In genomic region chr1:27513958-27514357, GRCh38 we compare ENCODE assay signal across 12 cellular contexts. TPM values are rescaled to one million over a fixed set of nuclear protein-coding genes. Genes with fewer than 3 reads are reported as not detected.
DNase-seq lines count a peak whose midpoint lies in the region; ATAC-seq, FAIRE-seq and TF ChIP-seq lines count a peak whose summit lies in the region.
"Had no signal": no experiment of that assay in that cellular context is flagged by ENCODE, and none has a peak within 500 bp of the region (broad histone marks: within the 10 kb centered on the region; RNA-seq: fewer than 3 reads in every experiment).

No MANE protein-coding gene starts in this region.

- H3K9me3 ChIP-seq in K562 (replicated peaks; ENCODE audit: control insufficient read depth, insufficient read depth, low read depth, low read length) (no peaks in the 10 kb centered on the region), HepG2 (ENCODE audit: low read length) (no peaks in the 10 kb centered on the region), suprapubic skin (no peaks in the 10 kb centered on the region)

- TF ChIP-seq CTCF in K562 (IDR thresholded peaks at IDR 0.05 in 2 of 3, conservative IDR thresholded peaks at IDR 0.05 in 1 of 3; ENCODE audit: insufficient read depth in 2 of 3, low read depth in 1 of 3, low read length in 3 of 3) (no peak), HepG2 (CRISPR knock-in tag; IDR thresholded peaks at IDR 0.05) (no peak), suprapubic skin (IDR thresholded peaks at IDR 0.05) (no peak)

- TF ChIP-seq POLR2A in K562 (conservative IDR thresholded peaks at IDR 0.05): no peak
- no peak for TF ChIP-seq POLR2A in HepG2 (IDR thresholded peaks at IDR 0.05; ENCODE audit: insufficient read depth in 1 of 2, low read depth in 2 of 2, low read length in 2 of 2)
- no peak for TF ChIP-seq POLR2A in suprapubic skin (IDR thresholded peaks at IDR 0.05)

- H3K36me3 ChIP-seq in K562 (ENCODE audit: control insufficient read depth, insufficient read depth, low read length) (no peaks in the 10 kb centered on the region), HepG2 (replicated peaks in 1 of 2; ENCODE audit: control insufficient read depth in 1 of 2, insufficient read depth in 2 of 2, low read length in 2 of 2) (no peaks in the 10 kb centered on the region), suprapubic skin (no peaks in the 10 kb centered on the region)

- WGBS in K562 (ENCODE audit: insufficient coverage, low coverage, missing lambda C conversion rate): 70% methylated on average over 6 of the region's 7 CpGs
- 25% methylated on average over 3 of the region's 7 CpGs for WGBS in HepG2 (ENCODE audit: low lambda C conversion rate)
- 49% methylated on average over 3 of the region's 7 CpGs for WGBS in suprapubic skin

- TF ChIP-seq RAD21 in K562 (CRISPR knock-in tag; conservative IDR thresholded peaks at IDR 0.05 in 1 of 2, IDR thresholded peaks at IDR 0.05 in 1 of 2) (no peak), HepG2 (CRISPR knock-in tag; IDR thresholded peaks at IDR 0.05) (no peak)

- H3K4me3 ChIP-seq in K562 (no peak overlapping the region), HepG2 (replicated peaks in 1 of 3; ENCODE audit: insufficient read depth in 1 of 3, low read depth in 2 of 3, low read length in 3 of 3) (peak overlapping the region in 1 of 3 experiments; percentile 51; a peak in 1 of 6 replicates), suprapubic skin (no peak overlapping the region)

- intact Hi-C loops in K562 (cut with micrococcal nuclease): no loop called here
- intact Hi-C loops in HepG2 (cut with micrococcal nuclease; ENCODE audit: unreplicated experiment): no loop called here

- H3K79me2 ChIP-seq in K562 (ENCODE audit: control insufficient read depth, insufficient read depth, low read length) (no peaks in the 10 kb centered on the region), HepG2 (ENCODE audit: insufficient read depth, low read length) (no peaks in the 10 kb centered on the region)

- peak overlapping the region; percentile 53; the same call in 2 of the 3 replicates for H3K27ac ChIP-seq in K562 (ENCODE audit: extremely low read depth, low read depth, low read length)
- H3K27ac ChIP-seq in HepG2 (ENCODE audit: extremely low read length, insufficient read depth, low read length): no peak overlapping the region
- peak overlapping the region; percentile 32 for H3K27ac ChIP-seq in suprapubic skin

- no TSS peak for BruUV-seq in K562 (replicated peaks; lab: Mats Ljungman, UMichigan)
- BruUV-seq in HepG2 (replicated peaks; lab: Mats Ljungman, UMichigan): no TSS peak

- POLR2A ChIA-PET in K562 (lab: Yijun Ruan, JAX): interaction anchor here (1.6 to 1.8 kb wide), 3 partner anchors 10 to 24 kb away, joined by 6 to 9 read pairs (median 7); partner anchors contain the start of gene WASF2
- POLR2A ChIA-PET in HepG2 (lab: Yijun Ruan, JAX): interaction anchor here (0.8 to 4.1 kb wide), 4 partner anchors 9 to 43 kb away, joined by 3 to 20 read pairs (median 4); partner anchors contain the start of gene WASF2

- H3K4me1 ChIP-seq in K562 (replicated peaks in 1 of 2; ENCODE audit: control insufficient read depth in 2 of 2, insufficient read depth in 2 of 2, low read length in 2 of 2) (peaks cover 34 to 41% of the 10 kb centered on the region in 2 experiments), HepG2 (ENCODE audit: insufficient read depth, low read length) (peaks cover 72% of the 10 kb centered on the region), suprapubic skin (peaks cover 47% of the 10 kb centered on the region)

- peak overlapping the region; percentile 82 for H2AFZ ChIP-seq in K562 (ENCODE audit: low read depth, low read length)
- H2AFZ ChIP-seq in HepG2 (ENCODE audit: low read length): no peak overlapping the region

- TF ChIP-seq EP300 in K562 (IDR thresholded peaks at IDR 0.05; ENCODE audit: low read length) (no peak), HepG2 (IDR thresholded peaks at IDR 0.05; ENCODE audit: low read depth in 2 of 2, low read length in 2 of 2) (no peak), HepG2 (CRISPR knock-in tag; IDR thresholded peaks at IDR 0.05; ENCODE audit: borderline replicate concordance) (no peak), suprapubic skin (IDR thresholded peaks at IDR 0.05) (no peak)

- no peaks in the 10 kb centered on the region for H4K20me1 ChIP-seq in K562 (replicated peaks; ENCODE audit: control insufficient read depth, insufficient read depth, low read length)
- no peaks in the 10 kb centered on the region for H4K20me1 ChIP-seq in HepG2 (ENCODE audit: insufficient read depth, low read length)

- no peaks in the 10 kb centered on the region for H3K27me3 ChIP-seq in K562 (ENCODE audit: control insufficient read depth in 2 of 2, insufficient read depth in 2 of 2, low read length in 2 of 2)
- H3K27me3 ChIP-seq in HepG2 (ENCODE audit: control insufficient read depth in 1 of 2, insufficient read depth in 2 of 2, low read length in 2 of 2): no peaks in the 10 kb centered on the region
- no peaks in the 10 kb centered on the region for H3K27me3 ChIP-seq in suprapubic skin

- DNase-seq in KBM-7 (peak; percentile 49), K562 (ENCODE audit: extremely low read depth in 1 of 4, low spot score in 3 of 4) (no peak), HepG2 (ENCODE audit: low spot score) (no peak), suprapubic skin (ENCODE audit: low spot score in 2 of 2) (peak in 1 of 2 donors; percentile 72), NCI-H2196 treated with DMSO at 0.1 percent for 48 hours (lab: John Stamatoyannopoulos, UW; ENCODE audit: unreplicated experiment) (no peak), NCI-H1105 treated with DMSO at 0.1 percent for 48 hours (lab: John Stamatoyannopoulos, UW) (no peak)
- DNase-seq: activated CD4-positive, alpha-beta T cell treated with anti-CD3 and anti-CD28 coated beads for 48 hours; effector CD4-positive, alpha-beta T cell; islet precursor cell; stimulated activated naive CD8-positive, alpha-beta T cell treated with anti-CD3 and anti-CD28 coated beads, Interleukin-15, amount 100 ng/mL, for 72 hours had no signal

- FAIRE-seq in K562 (lab: Jason Lieb, UNC) (no peak), HepG2 (lab: Jason Lieb, UNC) (no peak)
- FAIRE-seq: H54 had no signal

- in situ Hi-C loops in KBM-7 (cut with MboI; ENCODE audit: low pct_unique_long_range_greater_than_20kb, low sequenced_read_pairs): no loop called here
- in situ Hi-C loops in K562 (cut with MboI): no loop called here
- in situ Hi-C loops in HepG2 (cut with HindIII; ENCODE audit: extremely low pct_ligation_motif_present, low pct_unique_long_range_greater_than_20kb): no loop called here

- ATAC-seq in K562 (peak; percentile 28), HepG2 (peak; percentile 28; the same call in 2 of the 3 replicates), GM19035 (IDR thresholded peaks at IDR 0.05; ENCODE audit: unreplicated experiment) (no peak)
- ATAC-seq: stimulated activated naive CD8-positive, alpha-beta T cell treated with anti-CD3 and anti-CD28 coated beads, Interleukin-15, amount 100 ng/mL, for 72 hours had no signal

- H3K4me2 ChIP-seq in K562 (ENCODE audit: insufficient read depth, low read length) (no peak overlapping the region; the same call in 1 of the 2 replicates), HepG2 (ENCODE audit: low read depth, low read length) (peak overlapping the region; percentile 51)

- H3K9me1 ChIP-seq in K562 (ENCODE audit: control insufficient read depth, insufficient read depth, low read length): peaks cover 4% of the 10 kb centered on the region

- CTCF ChIA-PET in K562 (lab: Yijun Ruan, JAX; ENCODE audit: low intra/inter-chr PET ratio) (no interaction called here), HepG2 (lab: Yijun Ruan, JAX; ENCODE audit: low intra/inter-chr PET ratio, low total read pairs) (no interaction called here)

- H3K9ac ChIP-seq in K562 (ENCODE audit: insufficient read depth in 1 of 2, low read depth in 2 of 2, low read length in 2 of 2) (peak overlapping the region; percentile 33 to 85; a peak in 3 of 4 replicates), HepG2 (ENCODE audit: insufficient read depth, low read depth, low read length) (peak overlapping the region; percentile 36; the same call in 1 of the 2 replicates)

RNA-seq across cellular contexts. Expression of gene WASF2, which starts 24.0 kb away (rescaled TPM):
- total RNA-seq in K562 (2011; cell fraction: chromatin; rRNA removed; ENCODE audit: low replicate concordance): 60.7 and 84.8 TPM in 2 replicates
- total RNA-seq in K562 (2011; cell fraction: nucleolus; rRNA removed): 47.0 and 48.4 TPM in 2 replicates
- total RNA-seq in K562 (2011; cell fraction: nucleoplasm; rRNA removed): 68.6 and 84.8 TPM in 2 replicates
- 21.3 and 29.6 TPM in 2 replicates for total RNA-seq in K562 (2014; rRNA removed)
- total RNA-seq in K562 (2014; rRNA removed; fragmentation: Illumina TruSeq; extraction: Trizol): 31.2 and 40.7 TPM in 2 replicates
- total RNA-seq in K562 (2015; rRNA removed; fragmentation: Illumina TruSeq; extraction: Trizol): 26.1 and 29.2 TPM in 2 replicates
- 139 and 163 TPM in 2 replicates for total RNA-seq in K562 (2021)
- 41.5 and 104 TPM in 2 replicates for polyA plus RNA-seq in K562 (2011; rRNA removed)
- 45.0 and 57.5 TPM in 2 replicates for polyA plus RNA-seq in K562 (2011; cell fraction: cytosol; rRNA removed)
- 49.0 and 54.9 TPM in 2 replicates for polyA plus RNA-seq in K562 (2011; cell fraction: nucleus; rRNA removed)
- 84.9 and 101 TPM in 2 replicates for polyA plus RNA-seq in K562 (2012)
- 109 and 115 TPM in 2 replicates for polyA plus RNA-seq in K562 (2014; fragmentation: Illumina TruSeq; extraction: Trizol)
- polyA plus RNA-seq in K562 (2014; fragmentation: Nextera tagmentation; extraction: Ambion mirVana): 1 to 10 TPM; 8.2 to 9.7 TPM
- polyA plus RNA-seq in K562 (2014; rRNA removed): 51.3 and 56.8 TPM in 2 replicates
- 49.4 and 58.2 TPM in 2 replicates for polyA minus RNA-seq in K562 (2011; rRNA and poly(A)+ RNA removed)
- 68.3 and 88.6 TPM in 2 replicates for polyA minus RNA-seq in K562 (2011; cell fraction: cytosol; rRNA and poly(A)+ RNA removed)
- polyA minus RNA-seq in K562 (2011; cell fraction: nucleus; rRNA and poly(A)+ RNA removed): 15.8 and 27.9 TPM in 2 replicates
- total RNA-seq in HepG2 (2016; rRNA removed; fragmentation: Illumina TruSeq; extraction: Trizol): 10.4 and 16.9 TPM in 2 replicates
- 3.7 and 4.4 TPM in 2 replicates for total RNA-seq in HepG2 (2016; cell fraction: cytosol; rRNA removed; fragmentation: Illumina TruSeq; extraction: Trizol; ENCODE audit: low read depth)
- total RNA-seq in HepG2 (2016; cell fraction: insoluble cytoplasmic fraction; rRNA removed; fragmentation: Illumina TruSeq; extraction: Trizol): 10.6 and 15.8 TPM in 2 replicates
- total RNA-seq in HepG2 (2016; cell fraction: membrane; rRNA removed; fragmentation: Illumina TruSeq; extraction: Trizol): 17.2 and 17.7 TPM in 2 replicates
- 13.0 and 13.9 TPM in 2 replicates for total RNA-seq in HepG2 (2016; cell fraction: nucleus; rRNA removed; fragmentation: Illumina TruSeq; extraction: Trizol)
- 26.4 and 27.7 TPM in 2 replicates for polyA plus RNA-seq in HepG2 (2011; rRNA removed)
- polyA plus RNA-seq in HepG2 (2011; cell fraction: cytosol; rRNA removed): 16.3 and 16.7 TPM in 2 replicates
- polyA plus RNA-seq in HepG2 (2011; cell fraction: nucleus; rRNA removed): 25.0 and 25.9 TPM in 2 replicates
- 29.4 and 35.1 TPM in 2 replicates for polyA plus RNA-seq in HepG2 (2012)
- 2.7 and 3.1 TPM in 2 replicates for polyA plus RNA-seq in HepG2 (2016; cell fraction: cytosol; fragmentation: Illumina TruSeq; extraction: Trizol; ENCODE audit: low read depth)
- 21.4 and 26.0 TPM in 2 replicates for polyA plus RNA-seq in HepG2 (2016; cell fraction: insoluble cytoplasmic fraction; fragmentation: Illumina TruSeq; extraction: Trizol; ENCODE audit: low read depth)
- polyA plus RNA-seq in HepG2 (2016; cell fraction: membrane; fragmentation: Illumina TruSeq; extraction: Trizol; ENCODE audit: low read depth): 12.8 and 13.7 TPM in 2 replicates
- polyA plus RNA-seq in HepG2 (2016; cell fraction: nucleus; fragmentation: Illumina TruSeq; extraction: Trizol; ENCODE audit: insufficient read depth, low read depth): 23.0 and 25.5 TPM in 2 replicates
- 45.6 and 56.9 TPM in 2 replicates for polyA minus RNA-seq in HepG2 (2011; rRNA and poly(A)+ RNA removed; ENCODE audit: low replicate concordance)
- 22.2 and 26.7 TPM in 2 replicates for polyA minus RNA-seq in HepG2 (2011; cell fraction: cytosol; rRNA and poly(A)+ RNA removed)
- 22.0 and 23.7 TPM in 2 replicates for polyA minus RNA-seq in HepG2 (2011; cell fraction: nucleus; rRNA and poly(A)+ RNA removed)
- 10 to 100 TPM; 69.0 to 96.0 (median 90.4) TPM for total RNA-seq in suprapubic skin
